ENCODE assay signal across 8 cellular contexts in the genomic region with DNA sequence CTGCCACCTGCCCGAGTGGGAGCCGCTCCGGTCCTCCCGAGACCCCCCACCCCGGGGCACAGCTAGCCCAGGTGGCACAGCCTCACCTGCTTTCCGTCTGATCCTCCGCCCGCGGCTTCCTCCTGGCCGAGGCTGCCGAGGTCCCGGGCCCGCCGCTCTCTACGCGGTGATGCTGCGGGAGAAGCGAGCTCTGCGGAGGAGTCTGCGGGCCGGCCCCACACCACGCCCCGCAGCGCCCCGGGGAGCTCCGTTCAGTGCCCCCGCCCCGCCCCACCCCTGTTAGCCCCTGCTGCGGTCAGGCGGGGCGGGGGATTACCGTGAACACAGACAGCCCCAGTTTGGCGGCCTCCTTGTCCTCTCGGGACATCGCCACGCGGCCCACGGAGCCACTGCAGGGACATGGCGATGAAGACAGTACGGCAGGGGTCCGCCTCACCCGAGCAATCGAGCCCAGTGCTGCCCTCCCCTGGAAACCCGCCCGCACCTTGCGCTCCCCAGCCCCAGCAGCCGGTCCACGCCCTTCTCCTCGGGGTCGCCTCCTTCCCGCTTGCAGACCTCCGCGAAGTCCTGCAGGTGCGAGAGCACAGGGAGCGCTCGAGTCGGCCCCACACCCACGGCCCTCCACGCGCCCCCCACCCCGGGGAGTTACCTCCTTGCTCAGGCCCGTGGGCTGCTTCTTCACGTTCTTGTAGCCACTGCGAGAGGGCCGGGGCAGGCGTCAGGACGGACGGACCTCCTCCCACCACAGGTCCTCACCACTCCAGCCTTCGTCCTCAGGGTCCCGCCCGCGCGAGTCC. TPM values are rescaled to one million over a fixed set of nuclear protein-coding genes. Genes with fewer than 3 reads are reported as not detected.
DNase-seq lines count a peak whose midpoint lies in the region; ATAC-seq and TF ChIP-seq lines count a peak whose summit lies in the region.

No MANE protein-coding gene starts in this region.

- peak; percentile 40 for DNase-seq in EH (ENCODE audit: low read depth)
- peak; percentile 84 for DNase-seq in activated CD4-positive, alpha-beta T cell treated with anti-CD3 and anti-CD28 coated beads, Interleukin-2, amount 10 ng/mL, durations not matched to agents 24 days and 14 days
- peak; percentile 53 to 60 (median 59) for DNase-seq in effector memory CD4-positive, alpha-beta T cell
- peak; percentile 71 for DNase-seq in transverse colon
- no peak for DNase-seq in globus pallidus (ENCODE audit: low spot score)

- peaks cover 2% of the 10 kb centered on the region for H3K27me3 Mint-ChIP-seq in activated CD4-positive, alpha-beta T cell treated with anti-CD3 and anti-CD28 coated beads, Interleukin-2, amount 10 ng/mL, durations not matched to agents 24 days and 14 days

- H3K4me3 ChIP-seq in effector memory CD4-positive, alpha-beta T cell (ENCODE audit: insufficient read depth, low read depth, low read length, poor library complexity, severe bottlenecking), result peak overlapping the region; percentile 95
- H3K4me3 ChIP-seq in mucosa of stomach (ENCODE audit: low read length), result no peak overlapping the region
- peak overlapping the region; percentile 77 to 84 (median 80) for H3K4me3 ChIP-seq in transverse colon

- H3K4me1 Mint-ChIP-seq in activated CD4-positive, alpha-beta T cell treated with anti-CD3 and anti-CD28 coated beads, Interleukin-2, amount 10 ng/mL, durations not matched to agents 24 days and 14 days, result peaks cover 22% of the 10 kb centered on the region

- H3K9ac ChIP-seq in mucosa of stomach (ENCODE audit: low read length), result peak overlapping the region; percentile 50

- whole genome bisulfite sequencing in transverse colon (ENCODE audit: low coverage in 1 of 2), 2 donors, result 4% methylated on average over 46 of the region's 73 CpGs; no CpG with 5 or more reads in 1 of the 2 donors

- TF ChIP-seq EP300 in transverse colon (IDR thresholded peaks at IDR 0.05; ENCODE audit: low read depth), result no peak

- H3K36me3 Mint-ChIP-seq in activated CD4-positive, alpha-beta T cell treated with anti-CD3 and anti-CD28 coated beads, Interleukin-2, amount 10 ng/mL, durations not matched to agents 24 days and 14 days (ENCODE audit: low read depth), result peaks cover 40% of the 10 kb centered on the region

- H3K9me3 ChIP-seq in KOPT-K1 (ENCODE audit: insufficient read depth, low read length, poor library complexity, severe bottlenecking), result no peaks in the 10 kb centered on the region
- H3K9me3 ChIP-seq in effector memory CD4-positive, alpha-beta T cell (ENCODE audit: control insufficient read depth, low read length), result no peaks in the 10 kb centered on the region
- H3K9me3 ChIP-seq in mucosa of stomach (ENCODE audit: control insufficient read depth, low read length), result no peaks in the 10 kb centered on the region
- H3K9me3 ChIP-seq in transverse colon, result no peaks in the 10 kb centered on the region

- peak overlapping the region; percentile 75 for H3K27ac Mint-ChIP-seq in activated CD4-positive, alpha-beta T cell treated with anti-CD3 and anti-CD28 coated beads, Interleukin-2, amount 10 ng/mL, durations not matched to agents 24 days and 14 days

- H3K27me3 ChIP-seq in effector memory CD4-positive, alpha-beta T cell (replicated peaks; ENCODE audit: control insufficient read depth, insufficient read depth, low read length, poor library complexity, severe bottlenecking), result no peaks in the 10 kb centered on the region
- no peaks in the 10 kb centered on the region for H3K27me3 ChIP-seq in mucosa of stomach (ENCODE audit: control insufficient read depth, insufficient read depth, low read length)
- no peaks in the 10 kb centered on the region for H3K27me3 ChIP-seq in transverse colon

- H3K36me3 ChIP-seq in KOPT-K1 (ENCODE audit: insufficient read depth, low read length) (peaks cover 60% of the 10 kb centered on the region), mucosa of stomach (ENCODE audit: control insufficient read depth, insufficient read depth, low read length) (peaks cover 22% of the 10 kb centered on the region), transverse colon (peaks cover 0 to 21% (median 7%) of the 10 kb centered on the region in 4 donors)
- H3K36me3 ChIP-seq in effector memory CD4-positive, alpha-beta T cell (ENCODE audit: control insufficient read depth, insufficient read depth, low read length), result peaks cover 50% of the 10 kb centered on the region

- in situ Hi-C loops in transverse colon (cut with MboI; ENCODE audit: low pct_ligation_motif_present in 1 of 4, low pct_unique_long_range_greater_than_20kb in 1 of 4, low sequenced_read_pairs in 3 of 4), result no loop called here

- no peak for TF ChIP-seq POLR2A in transverse colon (IDR thresholded peaks at IDR 0.05)

- ATAC-seq in GM21619 (IDR thresholded peaks at IDR 0.05; ENCODE audit: unreplicated experiment), result peak; percentile 26

- TF ChIP-seq CTCF in transverse colon (IDR thresholded peaks at IDR 0.05), result peak in 2 of 5 experiments; percentile 19 to 23

- H3K9me3 Mint-ChIP-seq in activated CD4-positive, alpha-beta T cell treated with anti-CD3 and anti-CD28 coated beads, Interleukin-2, amount 10 ng/mL, durations not matched to agents 24 days and 14 days, result no peaks in the 10 kb centered on the region

- peak overlapping the region; percentile 93 for H3K4me3 Mint-ChIP-seq in activated CD4-positive, alpha-beta T cell treated with anti-CD3 and anti-CD28 coated beads, Interleukin-2, amount 10 ng/mL, durations not matched to agents 24 days and 14 days

- intact Hi-C loops in activated CD4-positive, alpha-beta T cell treated with anti-CD3 and anti-CD28 coated beads, Interleukin-2, amount 10 ng/mL, durations not matched to agents 24 days and 14 days (cut with micrococcal nuclease), result loop anchor here (2.0 to 10.0 kb wide), 2 partner anchors 337 to 363 kb away; no protein-coding TSS in a partner anchor
- intact Hi-C loops in transverse colon (cut with DNase I; ENCODE audit: low total_unique reads), result loop anchor here (1.0 kb wide), 1 partner anchor 18 kb away; no protein-coding TSS in a partner anchor

- H3K4me1 ChIP-seq in effector memory CD4-positive, alpha-beta T cell (ENCODE audit: control insufficient read depth, insufficient read depth, low read length, poor library complexity, severe bottlenecking), result peaks cover 9% of the 10 kb centered on the region
- H3K4me1 ChIP-seq in mucosa of stomach (ENCODE audit: control insufficient read depth, insufficient read depth, low read length) (peaks cover 22% of the 10 kb centered on the region), transverse colon (peaks cover 10 to 22% (median 20%) of the 10 kb centered on the region in 4 donors)

- H3K27ac ChIP-seq in KOPT-K1 (ENCODE audit: low read depth, low read length, poor library complexity, severe bottlenecking), result peak overlapping the region; percentile 76
- H3K27ac ChIP-seq in effector memory CD4-positive, alpha-beta T cell (ENCODE audit: insufficient read depth, low read length, poor library complexity, severe bottlenecking), result peak overlapping the region; percentile 91
- peak overlapping the region; percentile 93 to 98 (median 95) for H3K27ac ChIP-seq in transverse colon

RNA-seq across cellular contexts. Expression of gene C1orf35, which starts 0.9 kb away (rescaled TPM):
- 27.5 and 33.0 TPM in 2 replicates for total RNA-seq in activated CD4-positive, alpha-beta T cell treated with anti-CD3 and anti-CD28 coated beads, Interleukin-2, amount 10 ng/mL, durations not matched to agents 24 days and 14 days
- total RNA-seq in transverse colon, result 10 to 100 TPM; 11.6 to 17.1 (median 15.7) TPM

RNA-seq across cellular contexts. Expression of gene MRPL55, which starts 6.9 kb away (rescaled TPM):
- total RNA-seq in activated CD4-positive, alpha-beta T cell treated with anti-CD3 and anti-CD28 coated beads, Interleukin-2, amount 10 ng/mL, durations not matched to agents 24 days and 14 days, result 55.2 and 62.2 TPM in 2 replicates
- total RNA-seq in transverse colon, result 10 to 100 TPM; 47.1 to 95.5 (median 77.1) TPM

RNA-seq across cellular contexts. Expression of gene ARF1, which starts 19.7 kb away (rescaled TPM):
- total RNA-seq in activated CD4-positive, alpha-beta T cell treated with anti-CD3 and anti-CD28 coated beads, Interleukin-2, amount 10 ng/mL, durations not matched to agents 24 days and 14 days, result 388 and 395 TPM in 2 replicates
- total RNA-seq in transverse colon, result 100 to 1,000 TPM; 303 to 452 (median 375) TPM

RNA-seq across cellular contexts. Expression of gene GUK1, which starts 37.9 kb away (rescaled TPM):
- total RNA-seq in activated CD4-positive, alpha-beta T cell treated with anti-CD3 and anti-CD28 coated beads, Interleukin-2, amount 10 ng/mL, durations not matched to agents 24 days and 14 days, result 211 and 222 TPM in 2 replicates
- total RNA-seq in transverse colon, result 100 to 1,000 TPM; 183 to 573 (median 382) TPM

RNA-seq across cellular contexts. Expression of gene GJC2, which starts 47.5 kb away (rescaled TPM):
- 0.69 and 0.96 TPM in 2 replicates for total RNA-seq in activated CD4-positive, alpha-beta T cell treated with anti-CD3 and anti-CD28 coated beads, Interleukin-2, amount 10 ng/mL, durations not matched to agents 24 days and 14 days
- 1 to 10 TPM in 2 of 4 donors, under 1 TPM in 2; 0.20 to 7.1 (median 1.4) TPM for total RNA-seq in transverse colon
